Comparison of ENCODE assay signal across 30 cellular contexts in the genomic region with DNA sequence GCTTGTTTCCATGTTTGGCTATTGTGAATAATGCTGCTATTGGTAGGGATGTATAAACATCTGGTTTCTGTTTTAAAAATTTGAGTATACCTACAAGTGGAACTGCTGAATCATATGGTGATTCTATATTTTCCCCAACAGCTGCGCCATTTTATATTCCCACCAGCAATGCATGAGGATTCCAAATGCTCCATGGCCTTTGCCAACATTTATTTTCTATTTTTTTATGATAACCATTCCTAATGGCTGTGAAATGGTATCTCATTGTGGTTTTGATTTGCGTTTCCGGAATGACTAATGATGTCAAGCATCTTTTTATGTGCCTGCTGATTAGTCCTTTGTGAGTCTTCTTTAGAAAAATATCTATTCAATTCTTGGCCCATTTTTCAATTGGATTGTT. TPM values are rescaled to one million over a fixed set of nuclear protein-coding genes. Genes with fewer than 3 reads are reported as not detected.
DNase-seq lines count a peak whose midpoint lies in the region; ATAC-seq lines count a peak whose summit lies in the region.
"Had no signal": no experiment of that assay in that cellular context is flagged by ENCODE, and none has a peak within 500 bp of the region (broad histone marks: within the 10 kb centered on the region; RNA-seq: fewer than 3 reads in every experiment).

No MANE protein-coding gene starts in this region.

- ATAC-seq in activated CD8-positive, alpha-beta memory T cell treated with anti-CD3 and anti-CD28 coated beads, Interleukin-2, amount 10 ng/mL, durations not matched to agents 7 days and 5 days = no peak
- ATAC-seq in esophagus mucosa = no peak
- no peak for ATAC-seq in activated naive CD8-positive, alpha-beta T cell treated with anti-CD3 and anti-CD28 coated beads, Interleukin-2, amount 50 U/mL, for 24 hours
- ATAC-seq in HG03457 (IDR thresholded peaks at IDR 0.05; ENCODE audit: unreplicated experiment) = no peak
- ATAC-seq: HCT116; K562; left lung; stimulated activated naive CD8-positive, alpha-beta T cell treated with anti-CD3 and anti-CD28 coated beads, Interleukin-15, Interleukin-2, amounts not matched to agents 100 U/mL and 50 U/mL, for 24 hours had no signal

- DNase-seq in HT1080 (ENCODE audit: low read depth) = peak; percentile 66
- DNase-seq in amniotic epithelial cell (ENCODE audit: low read depth) = peak; percentile 57
- peak; percentile 70 for DNase-seq in foreskin melanocyte
- no peak for DNase-seq in activated CD8-positive, alpha-beta memory T cell treated with anti-CD3 and anti-CD28 coated beads, Interleukin-2, amount 10 ng/mL, durations not matched to agents 7 days and 5 days
- no peak for DNase-seq in activated naive CD8-positive, alpha-beta T cell treated with anti-CD3 and anti-CD28 coated beads, Interleukin-2, amount 50 U/mL, for 24 hours
- DNase-seq: activated CD4-positive, alpha-beta memory T cell treated with anti-CD3 and anti-CD28 coated beads for 36 hours; activated CD4-positive, CD25-positive, alpha-beta regulatory T cell treated with anti-CD3 and anti-CD28 coated beads, Interleukin-2, amount 50 U/mL, for 72 hours; activated CD8-positive, alpha-beta memory T cell treated with anti-CD3 and anti-CD28 coated beads, Interleukin-2, amount 50 U/mL, for 4 hours; activated naive CD4-positive, alpha-beta T cell treated with Interleukin-2 at 50 U/mL for 16 hours; GDM1; glutamatergic neuron; MM.1S; NCI-H2029; NCI-H526; OCI-M1; spleen; stimulated activated CD4-positive, alpha-beta T cell treated with anti-CD3 and anti-CD28 coated beads, Interleukin-2, amount 100 ng/mL, for 24 hours; stimulated activated naive CD8-positive, alpha-beta T cell treated with anti-CD3 and anti-CD28 coated beads, Interleukin-15, Interleukin-2, amounts not matched to agents 100 U/mL and 50 U/mL, for 24 hours; testis had no signal

- H3K36me3 Mint-ChIP-seq in activated CD8-positive, alpha-beta memory T cell treated with anti-CD3 and anti-CD28 coated beads, Interleukin-2, amount 10 ng/mL, durations not matched to agents 7 days and 5 days = no peaks in the 10 kb centered on the region
- no peaks in the 10 kb centered on the region for H3K36me3 Mint-ChIP-seq in activated naive CD8-positive, alpha-beta T cell treated with anti-CD3 and anti-CD28 coated beads, Interleukin-2, amount 50 U/mL, for 24 hours (ENCODE audit: low read depth)
- H3K36me3 Mint-ChIP-seq: activated CD4-positive, alpha-beta memory T cell treated with anti-CD3 and anti-CD28 coated beads for 36 hours had no signal

- H3K27ac Mint-ChIP-seq in activated CD8-positive, alpha-beta memory T cell treated with anti-CD3 and anti-CD28 coated beads, Interleukin-2, amount 10 ng/mL, durations not matched to agents 7 days and 5 days = no peak overlapping the region
- no peak overlapping the region for H3K27ac Mint-ChIP-seq in activated naive CD8-positive, alpha-beta T cell treated with anti-CD3 and anti-CD28 coated beads, Interleukin-2, amount 50 U/mL, for 24 hours
- H3K27ac Mint-ChIP-seq: activated CD4-positive, alpha-beta memory T cell treated with anti-CD3 and anti-CD28 coated beads for 36 hours had no signal

- H3K9me3 Mint-ChIP-seq in activated CD8-positive, alpha-beta memory T cell treated with anti-CD3 and anti-CD28 coated beads, Interleukin-2, amount 10 ng/mL, durations not matched to agents 7 days and 5 days (ENCODE audit: low read depth) = no peaks in the 10 kb centered on the region
- no peaks in the 10 kb centered on the region for H3K9me3 Mint-ChIP-seq in activated naive CD8-positive, alpha-beta T cell treated with anti-CD3 and anti-CD28 coated beads, Interleukin-2, amount 50 U/mL, for 24 hours
- H3K9me3 Mint-ChIP-seq: activated CD4-positive, alpha-beta memory T cell treated with anti-CD3 and anti-CD28 coated beads for 36 hours had no signal

- H3K27ac ChIP-seq in ACC112 (ENCODE audit: low read depth, low read length) = peak overlapping the region; percentile 12
- H3K27ac ChIP-seq: left lung, right atrium auricular region, spleen, testis had no signal

- H3K27me3 Mint-ChIP-seq in activated CD8-positive, alpha-beta memory T cell treated with anti-CD3 and anti-CD28 coated beads, Interleukin-2, amount 10 ng/mL, durations not matched to agents 7 days and 5 days = peaks cover 3% of the 10 kb centered on the region
- H3K27me3 Mint-ChIP-seq in activated naive CD8-positive, alpha-beta T cell treated with anti-CD3 and anti-CD28 coated beads, Interleukin-2, amount 50 U/mL, for 24 hours = peaks cover 7% of the 10 kb centered on the region

- CTCF ChIA-PET in activated CD8-positive, alpha-beta memory T cell treated with anti-CD3 and anti-CD28 coated beads, Interleukin-2, amount 10 ng/mL, durations not matched to agents 7 days and 5 days (lab: Charles Lee) = no interaction called here

- no peak overlapping the region for H2AFZ ChIP-seq in ACC112 (ENCODE audit: low read length, unreplicated experiment)

- H3K4me3 ChIP-seq in ACC112 (ENCODE audit: low read depth, low read length) = no peak overlapping the region
- H3K4me3 ChIP-seq: K562, left lung, right atrium auricular region, spleen, testis had no signal

- H3K36me3 ChIP-seq in ACC112 (ENCODE audit: insufficient read depth, low read length) = no peaks in the 10 kb centered on the region
- H3K36me3 ChIP-seq: left lung, right atrium auricular region, spleen had no signal

- H3K4me1 ChIP-seq in ACC112 (ENCODE audit: control insufficient read depth, insufficient read depth, low read length, unreplicated experiment) = no peaks in the 10 kb centered on the region
- H3K4me1 ChIP-seq: left lung, spleen, testis had no signal

- no peak overlapping the region for H3K4me3 Mint-ChIP-seq in activated CD8-positive, alpha-beta memory T cell treated with anti-CD3 and anti-CD28 coated beads, Interleukin-2, amount 10 ng/mL, durations not matched to agents 7 days and 5 days
- H3K4me3 Mint-ChIP-seq in activated naive CD8-positive, alpha-beta T cell treated with anti-CD3 and anti-CD28 coated beads, Interleukin-2, amount 50 U/mL, for 24 hours = no peak overlapping the region
- H3K4me3 Mint-ChIP-seq: activated CD4-positive, alpha-beta memory T cell treated with anti-CD3 and anti-CD28 coated beads for 36 hours had no signal

- H3K4me1 Mint-ChIP-seq in activated CD8-positive, alpha-beta memory T cell treated with anti-CD3 and anti-CD28 coated beads, Interleukin-2, amount 10 ng/mL, durations not matched to agents 7 days and 5 days = no peaks in the 10 kb centered on the region
- no peaks in the 10 kb centered on the region for H3K4me1 Mint-ChIP-seq in activated naive CD8-positive, alpha-beta T cell treated with anti-CD3 and anti-CD28 coated beads, Interleukin-2, amount 50 U/mL, for 24 hours

- no peaks in the 10 kb centered on the region for H3K79me2 ChIP-seq in ACC112 (ENCODE audit: control insufficient read depth, insufficient read depth, low read length, unreplicated experiment)

- no peaks in the 10 kb centered on the region for H3K27me3 ChIP-seq in ACC112 (ENCODE audit: insufficient read depth, low read length)
- H3K27me3 ChIP-seq: right atrium auricular region, testis had no signal

RNA-seq across cellular contexts. Expression of a gene that starts 11.5 kb away (rescaled TPM):
- total RNA-seq in HT1080 (2014; rRNA removed; shearing (Covaris generic)) = not detected in 2 replicates
- not detected in 2 replicates for polyA plus RNA-seq in HT1080 (2015; cell fraction: cytosol; rRNA removed)
- not detected in 2 replicates for polyA plus RNA-seq in HT1080 (2015; cell fraction: nucleus; rRNA removed)
- not detected for total RNA-seq in activated CD8-positive, alpha-beta memory T cell treated with anti-CD3 and anti-CD28 coated beads, Interleukin-2, amount 10 ng/mL, durations not matched to agents 7 days and 5 days
- total RNA-seq in esophagus mucosa = not detected
- total RNA-seq: activated CD4-positive, alpha-beta memory T cell treated with anti-CD3 and anti-CD28 coated beads for 36 hours; chondrocyte; endothelial cell of umbilical vein; K562; T-helper 2 cell treated with Interferon-gamma antibody and Interleukin-4, amounts not matched to agents 100 ng/mL and 5 ng/mL, for 36 hours had no signal
- polyA plus RNA-seq: BJ, endothelial cell of umbilical vein, K562 had no signal

Comparison
In these comparisons a context has a peak if more than half of its experiments do, and no peak if none do; other contexts are left out.
1. DNase-seq: peak in HT1080 (single experiment), amniotic epithelial cell (single experiment) and foreskin melanocyte (single experiment); none in activated CD8-positive, alpha-beta memory T cell treated with anti-CD3 and anti-CD28 coated beads, Interleukin-2, amount 10 ng/mL, durations not matched to agents 7 days and 5 days (single experiment) and activated naive CD8-positive, alpha-beta T cell treated with anti-CD3 and anti-CD28 coated beads, Interleukin-2, amount 50 U/mL, for 24 hours (single experiment).